In the genomic region with DNA sequence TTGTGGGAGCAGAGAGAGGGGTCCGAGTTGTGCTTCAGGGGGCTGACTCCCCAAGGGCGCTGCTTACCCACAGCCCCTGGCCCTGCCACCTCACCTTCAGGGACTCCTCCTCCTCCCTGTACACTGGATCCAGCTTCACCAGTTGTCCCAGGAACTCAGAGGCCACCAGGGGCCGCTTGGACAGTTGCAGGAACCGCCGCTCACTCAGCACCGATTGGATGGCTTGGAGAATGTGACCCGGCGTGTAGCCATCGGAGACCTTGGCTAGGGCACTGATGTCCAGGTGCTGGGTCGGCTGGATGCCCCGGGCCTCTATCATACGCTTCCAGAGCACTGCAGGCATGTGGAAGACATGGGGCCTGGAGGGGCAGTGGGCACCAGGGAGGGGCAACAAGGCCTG, we compare ENCODE assay signal across 1 cellular context.
TF ChIP-seq lines count a peak whose summit lies in the region.

No MANE protein-coding gene starts in this region.

TF ChIP-seq in GM23338, 12 proteins besides CTCF, POLR2A, EP300 and RAD21 (continued from another document):
- TF ChIP-seq ZNF331 (CRISPR knock-in tag; IDR thresholded peaks at IDR 0.05; ENCODE audit: low read depth) (no peak), JUNB (IDR thresholded peaks at IDR 0.05; ENCODE audit: unreplicated experiment) (no peak)
